In genomic region chr4:80465238-80465637, GRCh38 we compare ENCODE assay signal across 1 cellular context.
TF ChIP-seq lines count a peak whose summit lies in the region.

No MANE protein-coding gene starts in this region.

TF ChIP-seq in WTC11, 78 proteins besides CTCF, POLR2A, EP300 and RAD21:
- TF ChIP-seq ARID4B (CRISPR knock-in tag; IDR thresholded peaks at IDR 0.05; ENCODE audit: borderline replicate concordance) (no peak), SMAD4 (CRISPR knock-in tag; IDR thresholded peaks at IDR 0.05) (no peak), PREB (CRISPR knock-in tag; IDR thresholded peaks at IDR 0.05; ENCODE audit: borderline replicate concordance) (no peak)
- TF ChIP-seq, protein P1, sequence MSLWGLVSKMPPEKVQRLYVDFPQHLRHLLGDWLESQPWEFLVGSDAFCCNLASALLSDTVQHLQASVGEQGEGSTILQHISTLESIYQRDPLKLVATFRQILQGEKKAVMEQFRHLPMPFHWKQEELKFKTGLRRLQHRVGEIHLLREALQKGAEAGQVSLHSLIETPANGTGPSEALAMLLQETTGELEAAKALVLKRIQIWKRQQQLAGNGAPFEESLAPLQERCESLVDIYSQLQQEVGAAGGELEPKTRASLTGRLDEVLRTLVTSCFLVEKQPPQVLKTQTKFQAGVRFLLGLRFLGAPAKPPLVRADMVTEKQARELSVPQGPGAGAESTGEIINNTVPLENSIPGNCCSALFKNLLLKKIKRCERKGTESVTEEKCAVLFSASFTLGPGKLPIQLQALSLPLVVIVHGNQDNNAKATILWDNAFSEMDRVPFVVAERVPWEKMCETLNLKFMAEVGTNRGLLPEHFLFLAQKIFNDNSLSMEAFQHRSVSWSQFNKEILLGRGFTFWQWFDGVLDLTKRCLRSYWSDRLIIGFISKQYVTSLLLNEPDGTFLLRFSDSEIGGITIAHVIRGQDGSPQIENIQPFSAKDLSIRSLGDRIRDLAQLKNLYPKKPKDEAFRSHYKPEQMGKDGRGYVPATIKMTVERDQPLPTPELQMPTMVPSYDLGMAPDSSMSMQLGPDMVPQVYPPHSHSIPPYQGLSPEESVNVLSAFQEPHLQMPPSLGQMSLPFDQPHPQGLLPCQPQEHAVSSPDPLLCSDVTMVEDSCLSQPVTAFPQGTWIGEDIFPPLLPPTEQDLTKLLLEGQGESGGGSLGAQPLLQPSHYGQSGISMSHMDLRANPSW (CRISPR knock-in tag; conservative IDR thresholded peaks at IDR 0.05; ENCODE audit: low read depth), result no peak
